ENCODE assay signal across 8 cellular contexts in genomic region chr15:41790756-41791546, GRCh38. TPM values are rescaled to one million over a fixed set of nuclear protein-coding genes. Genes with fewer than 3 reads are reported as not detected.
A peak's percentile ranks its signal among the peaks of the same experiment; 100 is the strongest.
DNase-seq lines count a peak whose midpoint lies in the region; ATAC-seq, FAIRE-seq and TF ChIP-seq lines count a peak whose summit lies in the region.

No MANE protein-coding gene starts in this region.

- no peak for ATAC-seq in HG02610 (IDR thresholded peaks at IDR 0.05; ENCODE audit: unreplicated experiment)
- no peak for ATAC-seq in activated CD4-positive, CD25-positive, alpha-beta regulatory T cell treated with anti-CD3 and anti-CD28 coated beads, Interleukin-2, amount 50 U/mL, for 24 hours

- no peaks in the 10 kb centered on the region for H3K36me3 Mint-ChIP-seq in activated naive CD4-positive, alpha-beta T cell treated with anti-CD3 and anti-CD28 coated beads, Interleukin-2, amount 50 U/mL, for 24 hours

- TF ChIP-seq CTCF in kidney epithelial cell (IDR thresholded peaks at IDR 0.05; ENCODE audit: insufficient read depth, low read length, poor library complexity, severe bottlenecking) = no peak
- no peak for TF ChIP-seq CTCF in testis (IDR thresholded peaks at IDR 0.05)

- H3K4me3 ChIP-seq in kidney epithelial cell (ENCODE audit: low read depth, low read length) (no peak overlapping the region), testis (no peak overlapping the region)

- H3K27me3 ChIP-seq in kidney epithelial cell (ENCODE audit: control insufficient read depth, insufficient read depth, low read length) = no peaks in the 10 kb centered on the region
- no peaks in the 10 kb centered on the region for H3K27me3 ChIP-seq in testis

- peak overlapping the region; percentile 13 for H3K27ac Mint-ChIP-seq in activated naive CD4-positive, alpha-beta T cell treated with anti-CD3 and anti-CD28 coated beads, Interleukin-2, amount 50 U/mL, for 24 hours

- intact Hi-C loops in testis (cut with DNase I; ENCODE audit: low total_unique reads) = no loop called here

- no peaks in the 10 kb centered on the region for H3K27me3 Mint-ChIP-seq in activated naive CD4-positive, alpha-beta T cell treated with anti-CD3 and anti-CD28 coated beads, Interleukin-2, amount 50 U/mL, for 24 hours

- FAIRE-seq in urothelium cell line (lab: Jason Lieb, UNC) = no peak

- H3K9me3 ChIP-seq in testis = no peaks in the 10 kb centered on the region

- no peaks in the 10 kb centered on the region for H3K9me3 Mint-ChIP-seq in activated naive CD4-positive, alpha-beta T cell treated with anti-CD3 and anti-CD28 coated beads, Interleukin-2, amount 50 U/mL, for 24 hours

- DNase-seq in activated naive CD4-positive, alpha-beta T cell treated with anti-CD3 and anti-CD28 coated beads, Interleukin-2, amount 50 U/mL, for 16 hours = no peak
- DNase-seq in amniotic epithelial cell (ENCODE audit: low read depth) (peak; percentile 88), kidney epithelial cell (ENCODE audit: low read depth) (peak; percentile 82), urothelium cell line (ENCODE audit: low spot score) (peak; percentile 62), testis (no peak)

- peak overlapping the region in 1 of 2 donors; percentile 9 for H3K27ac ChIP-seq in testis

- peaks cover 61% of the 10 kb centered on the region for H3K4me1 ChIP-seq in testis

- peaks cover 62% of the 10 kb centered on the region for H3K4me1 Mint-ChIP-seq in activated naive CD4-positive, alpha-beta T cell treated with anti-CD3 and anti-CD28 coated beads, Interleukin-2, amount 50 U/mL, for 24 hours

- H3K4me3 Mint-ChIP-seq in activated naive CD4-positive, alpha-beta T cell treated with anti-CD3 and anti-CD28 coated beads, Interleukin-2, amount 50 U/mL, for 24 hours = no peak overlapping the region

- 59 to 67% methylated on average over 4 to 5 of the region's 5 CpGs for WGBS in testis, 2 donors

- TF ChIP-seq POLR2A in testis (IDR thresholded peaks at IDR 0.05) = no peak

- H3K36me3 ChIP-seq in kidney epithelial cell (ENCODE audit: control insufficient read depth, insufficient read depth, low read length) = no peaks in the 10 kb centered on the region
- no peaks in the 10 kb centered on the region for H3K36me3 ChIP-seq in testis (ENCODE audit: low read depth, missing control alignments)

RNA-seq across cellular contexts. Expression of gene MAPKBP1, which starts 16.7 kb away (rescaled TPM):
- total RNA-seq in kidney epithelial cell = 11.9 and 16.5 TPM in 2 replicates
- total RNA-seq in testis = 100 to 1,000 TPM; 156 to 159 TPM
- polyA plus RNA-seq in testis (ENCODE audit: insufficient read depth, low read depth, low replicate concordance) = 76.2 TPM

RNA-seq across cellular contexts. Expression of gene JMJD7, which starts 36.9 kb away (rescaled TPM):
- 14.0 and 16.0 TPM in 2 replicates for total RNA-seq in kidney epithelial cell
- total RNA-seq in testis = 10 to 100 TPM; 18.6 to 21.6 TPM
- 10.5 TPM for polyA plus RNA-seq in testis (ENCODE audit: insufficient read depth, low read depth, low replicate concordance)

RNA-seq across cellular contexts. Expression of gene PLA2G4B, which starts 47.7 kb away (rescaled TPM):
- 2.3 and 3.4 TPM in 2 replicates for total RNA-seq in kidney epithelial cell
- total RNA-seq in testis = 10 to 100 TPM; 16.4 to 16.6 TPM
- 7.4 TPM for polyA plus RNA-seq in testis (ENCODE audit: insufficient read depth, low read depth, low replicate concordance)

Comparison
In these comparisons a context has a peak if more than half of its experiments do, and no peak if none do; other contexts are left out.
1. DNase-seq: peak in amniotic epithelial cell (single experiment), kidney epithelial cell (single experiment) and urothelium cell line (single experiment); none in activated naive CD4-positive, alpha-beta T cell treated with anti-CD3 and anti-CD28 coated beads, Interleukin-2, amount 50 U/mL, for 16 hours (single experiment) and testis (single experiment).